Comparison of ENCODE assay signal across 10 cellular contexts in the genomic region with DNA sequence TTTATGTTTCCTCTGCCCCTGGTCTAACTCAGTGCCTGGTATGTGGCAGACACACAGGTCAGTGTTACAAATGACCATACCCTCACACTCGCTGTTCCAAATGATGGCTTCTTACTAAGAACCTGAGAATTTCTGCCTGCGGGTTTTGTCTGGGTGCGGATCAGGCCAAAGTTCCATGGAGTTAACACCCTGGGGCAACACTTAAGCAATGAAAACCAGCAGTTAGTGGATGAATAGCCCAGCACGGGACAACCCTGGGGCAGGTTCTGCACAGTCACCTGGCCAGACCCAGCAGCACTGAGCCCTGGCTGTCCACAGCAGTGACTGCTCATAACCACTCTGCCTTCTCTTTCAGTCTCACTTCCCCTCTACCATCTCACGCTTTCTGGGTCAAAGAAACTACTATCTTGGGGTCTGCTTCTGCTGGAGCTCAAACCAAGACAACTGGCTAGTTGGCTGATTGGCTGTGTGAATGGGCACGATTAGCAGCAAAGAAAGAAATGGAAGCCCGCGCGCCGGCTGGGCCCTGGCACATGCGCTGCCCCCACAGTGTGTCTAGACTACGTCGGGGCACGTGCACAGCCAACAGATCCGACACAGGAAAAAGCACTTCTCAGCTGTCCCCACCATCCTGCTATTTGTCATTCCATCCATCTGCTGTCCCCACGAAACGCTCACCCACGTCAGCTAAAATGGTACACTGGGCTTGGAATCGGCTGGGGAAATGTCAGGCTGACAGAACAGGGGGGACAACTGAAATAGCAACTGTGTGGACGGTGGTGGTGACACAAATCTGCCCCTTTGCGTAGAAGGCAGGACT. TPM values are rescaled to one million over a fixed set of nuclear protein-coding genes. Genes with fewer than 3 reads are reported as not detected.
DNase-seq lines count a peak whose midpoint lies in the region; ATAC-seq lines count a peak whose summit lies in the region.
"Had no signal": no experiment of that assay in that cellular context is flagged by ENCODE, and none has a peak within 500 bp of the region (broad histone marks: within the 10 kb centered on the region; RNA-seq: fewer than 3 reads in every experiment).

No MANE protein-coding gene starts in this region.

- no peak for DNase-seq in left colon
- DNase-seq in activated T-cell treated with anti-CD3 and anti-CD28 coated beads, Interleukin-2, amount 50 U/mL, for 72 hours = no peak
- DNase-seq in activated T-helper 2 cell treated with anti-CD3 and anti-CD28 coated beads, Interferon-gamma antibody, Interleukin-2, Interleukin-4, amounts not matched to agents 10 μg/mL and 5 μg/mL and 100 μg/mL, durations not matched to agents 14 hours and 24 hours and 36 hours (ENCODE audit: low spot score) = no peak
- DNase-seq in NCI-H526 treated with DMSO at 0.1 percent for 48 hours (lab: John Stamatoyannopoulos, UW) = no peak
- no peak for DNase-seq in NCI-H226
- DNase-seq: activated T-cell treated with anti-CD3 and anti-CD28 coated beads, Interleukin-2, amount 50 U/mL, for 4 hours; EL had no signal

- H3K4me1 Mint-ChIP-seq in activated T-cell treated with anti-CD3 and anti-CD28 coated beads, Interleukin-2, amount 50 U/mL, for 72 hours (ENCODE audit: low read depth) = no peaks in the 10 kb centered on the region
- no peaks in the 10 kb centered on the region for H3K4me1 Mint-ChIP-seq in activated T-helper 2 cell treated with anti-CD3 and anti-CD28 coated beads, Interferon-gamma antibody, Interleukin-2, Interleukin-4, amounts not matched to agents 10 μg/mL and 5 μg/mL and 100 μg/mL, durations not matched to agents 14 hours and 24 hours and 36 hours (ENCODE audit: low read depth)

- no peak overlapping the region for H3K4me3 Mint-ChIP-seq in activated T-cell treated with anti-CD3 and anti-CD28 coated beads, Interleukin-2, amount 50 U/mL, for 72 hours
- H3K4me3 Mint-ChIP-seq in activated T-helper 2 cell treated with anti-CD3 and anti-CD28 coated beads, Interferon-gamma antibody, Interleukin-2, Interleukin-4, amounts not matched to agents 10 μg/mL and 5 μg/mL and 100 μg/mL, durations not matched to agents 14 hours and 24 hours and 36 hours (ENCODE audit: low read depth) = no peak overlapping the region
- H3K4me3 Mint-ChIP-seq: activated T-cell treated with anti-CD3 and anti-CD28 coated beads, Interleukin-2, amount 50 U/mL, for 4 hours had no signal

- H3K36me3 Mint-ChIP-seq in activated T-cell treated with anti-CD3 and anti-CD28 coated beads, Interleukin-2, amount 50 U/mL, for 72 hours (ENCODE audit: insufficient read depth in 2 of 2) = no peaks in the 10 kb centered on the region
- H3K36me3 Mint-ChIP-seq in activated T-helper 2 cell treated with anti-CD3 and anti-CD28 coated beads, Interferon-gamma antibody, Interleukin-2, Interleukin-4, amounts not matched to agents 10 μg/mL and 5 μg/mL and 100 μg/mL, durations not matched to agents 14 hours and 24 hours and 36 hours (ENCODE audit: low read depth) = no peaks in the 10 kb centered on the region

- peak; percentile 94 for ATAC-seq in GM18502 (IDR thresholded peaks at IDR 0.05; ENCODE audit: poor library complexity, unreplicated experiment)
- ATAC-seq in GM21528 (IDR thresholded peaks at IDR 0.05; ENCODE audit: low FRiP score, unreplicated experiment) = peak; percentile 93
- ATAC-seq in HG03460 (IDR thresholded peaks at IDR 0.05; ENCODE audit: unreplicated experiment) = peak; percentile 96
- ATAC-seq in left colon = peak; percentile 41
- no peak for ATAC-seq in activated T-cell treated with anti-CD3 and anti-CD28 coated beads, Interleukin-2, amount 50 U/mL, for 72 hours (replicated peaks in 1 of 2)
- ATAC-seq: activated T-cell treated with anti-CD3 and anti-CD28 coated beads, Interleukin-2, amount 50 U/mL, for 4 hours had no signal

- no peaks in the 10 kb centered on the region for H3K27me3 Mint-ChIP-seq in activated T-cell treated with anti-CD3 and anti-CD28 coated beads, Interleukin-2, amount 50 U/mL, for 72 hours (ENCODE audit: low read depth)
- H3K27me3 Mint-ChIP-seq in activated T-helper 2 cell treated with anti-CD3 and anti-CD28 coated beads, Interferon-gamma antibody, Interleukin-2, Interleukin-4, amounts not matched to agents 10 μg/mL and 5 μg/mL and 100 μg/mL, durations not matched to agents 14 hours and 24 hours and 36 hours (ENCODE audit: low read depth) = no peaks in the 10 kb centered on the region

- intact Hi-C loops in left colon (cut with DNase I, micrococcal nuclease) = no loop called here
- intact Hi-C loops in activated T-helper 2 cell treated with anti-CD3 and anti-CD28 coated beads, Interferon-gamma antibody, Interleukin-2, Interleukin-4, amounts not matched to agents 10 μg/mL and 5 μg/mL and 100 μg/mL, durations not matched to agents 14 hours and 24 hours and 36 hours (cut with micrococcal nuclease) = no loop called here

- H3K27ac Mint-ChIP-seq in activated T-cell treated with anti-CD3 and anti-CD28 coated beads, Interleukin-2, amount 50 U/mL, for 72 hours = no peak overlapping the region
- no peak overlapping the region for H3K27ac Mint-ChIP-seq in activated T-helper 2 cell treated with anti-CD3 and anti-CD28 coated beads, Interferon-gamma antibody, Interleukin-2, Interleukin-4, amounts not matched to agents 10 μg/mL and 5 μg/mL and 100 μg/mL, durations not matched to agents 14 hours and 24 hours and 36 hours

- H3K9me3 Mint-ChIP-seq in activated T-cell treated with anti-CD3 and anti-CD28 coated beads, Interleukin-2, amount 50 U/mL, for 72 hours = no peaks in the 10 kb centered on the region
- no peaks in the 10 kb centered on the region for H3K9me3 Mint-ChIP-seq in activated T-helper 2 cell treated with anti-CD3 and anti-CD28 coated beads, Interferon-gamma antibody, Interleukin-2, Interleukin-4, amounts not matched to agents 10 μg/mL and 5 μg/mL and 100 μg/mL, durations not matched to agents 14 hours and 24 hours and 36 hours
- H3K9me3 Mint-ChIP-seq: activated T-cell treated with anti-CD3 and anti-CD28 coated beads, Interleukin-2, amount 50 U/mL, for 4 hours had no signal

RNA-seq across cellular contexts. Expression of a gene that starts 36.6 kb away (rescaled TPM):
- total RNA-seq in left colon = 10 to 100 TPM; 17.1 to 22.0 TPM
- 10 to 100 TPM; 41.1 to 47.0 TPM for total RNA-seq in activated T-cell treated with anti-CD3 and anti-CD28 coated beads, Interleukin-2, amount 50 U/mL, for 72 hours
- 30.0 and 33.0 TPM in 2 replicates for total RNA-seq in activated T-helper 2 cell treated with anti-CD3 and anti-CD28 coated beads, Interferon-gamma antibody, Interleukin-2, Interleukin-4, amounts not matched to agents 10 μg/mL and 5 μg/mL and 100 μg/mL, durations not matched to agents 14 hours and 24 hours and 36 hours

RNA-seq across cellular contexts. Expression of a gene that starts 36.8 kb away (rescaled TPM):
- total RNA-seq in left colon = 10 to 100 TPM; 95.3 to 98.4 TPM
- 100 to 1,000 TPM; 207 to 208 TPM for total RNA-seq in activated T-cell treated with anti-CD3 and anti-CD28 coated beads, Interleukin-2, amount 50 U/mL, for 72 hours
- total RNA-seq in activated T-helper 2 cell treated with anti-CD3 and anti-CD28 coated beads, Interferon-gamma antibody, Interleukin-2, Interleukin-4, amounts not matched to agents 10 μg/mL and 5 μg/mL and 100 μg/mL, durations not matched to agents 14 hours and 24 hours and 36 hours = 225 and 231 TPM in 2 replicates

RNA-seq across cellular contexts. Expression of a gene that starts 52.3 kb away (rescaled TPM):
- total RNA-seq in left colon = 10 to 100 TPM; 17.0 to 21.7 TPM
- total RNA-seq in activated T-cell treated with anti-CD3 and anti-CD28 coated beads, Interleukin-2, amount 50 U/mL, for 72 hours = under 1 TPM; 0.25 to 0.41 TPM
- not detected in 2 replicates for total RNA-seq in activated T-helper 2 cell treated with anti-CD3 and anti-CD28 coated beads, Interferon-gamma antibody, Interleukin-2, Interleukin-4, amounts not matched to agents 10 μg/mL and 5 μg/mL and 100 μg/mL, durations not matched to agents 14 hours and 24 hours and 36 hours
- total RNA-seq: activated T-cell treated with anti-CD3 and anti-CD28 coated beads, Interleukin-2, amount 50 U/mL, for 4 hours had no signal

Comparison
In these comparisons a context has a peak if more than half of its experiments do, and no peak if none do; other contexts are left out.
1. ATAC-seq: peak in GM18502 (single experiment), GM21528 (single experiment), HG03460 (single experiment) and left colon (single experiment); none in activated T-cell treated with anti-CD3 and anti-CD28 coated beads, Interleukin-2, amount 50 U/mL, for 72 hours (0 of 2).
2. RNA of a gene that starts 52.3 kb away (total RNA-seq): 17.0 to 21.7 TPM in left colon; 0.25 to 0.41 TPM in activated T-cell treated with anti-CD3 and anti-CD28 coated beads, Interleukin-2, amount 50 U/mL, for 72 hours and not detected in activated T-helper 2 cell treated with anti-CD3 and anti-CD28 coated beads, Interferon-gamma antibody, Interleukin-2, Interleukin-4, amounts not matched to agents 10 μg/mL and 5 μg/mL and 100 μg/mL, durations not matched to agents 14 hours and 24 hours and 36 hours; every median in the first group is over 10 times any median in the second.